In the genomic region with DNA sequence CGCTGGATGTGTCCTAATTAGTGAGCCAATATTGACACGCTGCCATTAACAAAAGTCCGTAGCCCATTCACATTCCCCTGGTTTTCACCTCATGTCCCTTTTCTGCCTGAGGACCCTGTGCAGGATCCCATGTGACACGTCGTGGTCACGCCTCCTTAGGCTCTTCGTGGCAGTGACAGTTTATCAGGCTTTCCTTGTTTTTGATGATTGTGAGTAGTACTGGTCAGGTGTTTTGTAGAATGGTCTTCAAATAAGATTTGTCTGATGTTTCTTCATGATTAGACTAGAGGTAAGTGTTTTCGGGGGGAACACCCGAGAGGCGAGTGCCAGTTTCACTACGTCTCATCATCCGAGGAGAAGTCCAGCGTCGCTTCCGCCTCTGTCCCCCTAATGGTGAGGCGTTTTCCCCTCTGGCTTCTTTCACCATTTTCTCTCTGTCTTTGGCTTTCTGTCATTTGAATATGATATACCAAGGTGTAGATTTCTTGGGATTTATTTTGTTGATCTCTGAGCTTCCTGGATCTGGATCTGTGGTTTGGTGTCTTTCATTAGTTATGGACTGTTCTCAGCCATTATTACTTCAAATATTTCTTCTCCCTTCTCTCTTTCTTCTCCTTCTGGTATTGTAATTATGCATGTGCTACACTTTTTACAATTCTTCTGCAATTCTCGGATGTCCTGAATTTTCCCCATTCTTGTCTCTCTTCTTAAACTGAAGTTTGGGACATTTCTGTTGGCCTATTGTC, we compare ENCODE assay signal across 1 cellular context.
A peak's percentile ranks its signal among the peaks of the same experiment; 100 is the strongest.
TF ChIP-seq lines count a peak whose summit lies in the region.

No MANE protein-coding gene starts in this region.

TF ChIP-seq in K562, 482 proteins besides CTCF, POLR2A, EP300 and RAD21:
- TF ChIP-seq SMARCA5 (IDR thresholded peaks at IDR 0.05) = no peak
- TF ChIP-seq, protein P1, sequence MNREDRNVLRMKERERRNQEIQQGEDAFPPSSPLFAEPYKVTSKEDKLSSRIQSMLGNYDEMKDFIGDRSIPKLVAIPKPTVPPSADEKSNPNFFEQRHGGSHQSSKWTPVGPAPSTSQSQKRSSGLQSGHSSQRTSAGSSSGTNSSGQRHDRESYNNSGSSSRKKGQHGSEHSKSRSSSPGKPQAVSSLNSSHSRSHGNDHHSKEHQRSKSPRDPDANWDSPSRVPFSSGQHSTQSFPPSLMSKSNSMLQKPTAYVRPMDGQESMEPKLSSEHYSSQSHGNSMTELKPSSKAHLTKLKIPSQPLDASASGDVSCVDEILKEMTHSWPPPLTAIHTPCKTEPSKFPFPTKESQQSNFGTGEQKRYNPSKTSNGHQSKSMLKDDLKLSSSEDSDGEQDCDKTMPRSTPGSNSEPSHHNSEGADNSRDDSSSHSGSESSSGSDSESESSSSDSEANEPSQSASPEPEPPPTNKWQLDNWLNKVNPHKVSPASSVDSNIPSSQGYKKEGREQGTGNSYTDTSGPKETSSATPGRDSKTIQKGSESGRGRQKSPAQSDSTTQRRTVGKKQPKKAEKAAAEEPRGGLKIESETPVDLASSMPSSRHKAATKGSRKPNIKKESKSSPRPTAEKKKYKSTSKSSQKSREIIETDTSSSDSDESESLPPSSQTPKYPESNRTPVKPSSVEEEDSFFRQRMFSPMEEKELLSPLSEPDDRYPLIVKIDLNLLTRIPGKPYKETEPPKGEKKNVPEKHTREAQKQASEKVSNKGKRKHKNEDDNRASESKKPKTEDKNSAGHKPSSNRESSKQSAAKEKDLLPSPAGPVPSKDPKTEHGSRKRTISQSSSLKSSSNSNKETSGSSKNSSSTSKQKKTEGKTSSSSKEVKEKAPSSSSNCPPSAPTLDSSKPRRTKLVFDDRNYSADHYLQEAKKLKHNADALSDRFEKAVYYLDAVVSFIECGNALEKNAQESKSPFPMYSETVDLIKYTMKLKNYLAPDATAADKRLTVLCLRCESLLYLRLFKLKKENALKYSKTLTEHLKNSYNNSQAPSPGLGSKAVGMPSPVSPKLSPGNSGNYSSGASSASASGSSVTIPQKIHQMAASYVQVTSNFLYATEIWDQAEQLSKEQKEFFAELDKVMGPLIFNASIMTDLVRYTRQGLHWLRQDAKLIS (CRISPR knock-in tag; IDR thresholded peaks at IDR 0.05) = no peak
- TF ChIP-seq NFRKB (IDR thresholded peaks at IDR 0.05; ENCODE audit: low read depth) = no peak
- TF ChIP-seq, protein P2, sequence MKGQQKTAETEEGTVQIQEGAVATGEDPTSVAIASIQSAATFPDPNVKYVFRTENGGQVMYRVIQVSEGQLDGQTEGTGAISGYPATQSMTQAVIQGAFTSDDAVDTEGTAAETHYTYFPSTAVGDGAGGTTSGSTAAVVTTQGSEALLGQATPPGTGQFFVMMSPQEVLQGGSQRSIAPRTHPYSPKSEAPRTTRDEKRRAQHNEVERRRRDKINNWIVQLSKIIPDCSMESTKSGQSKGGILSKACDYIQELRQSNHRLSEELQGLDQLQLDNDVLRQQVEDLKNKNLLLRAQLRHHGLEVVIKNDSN (CRISPR knock-in tag; IDR thresholded peaks at IDR 0.05) = 0 out of 2 replicates have a peak, but pooled peaks have one; percentile 14
- TF ChIP-seq, protein P3, sequence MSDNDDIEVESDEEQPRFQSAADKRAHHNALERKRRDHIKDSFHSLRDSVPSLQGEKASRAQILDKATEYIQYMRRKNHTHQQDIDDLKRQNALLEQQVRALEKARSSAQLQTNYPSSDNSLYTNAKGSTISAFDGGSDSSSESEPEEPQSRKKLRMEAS (CRISPR knock-in tag; IDR thresholded peaks at IDR 0.05) = no peak
- TF ChIP-seq L3MBTL2 (IDR thresholded peaks at IDR 0.05) = peak; percentile 68
- TF ChIP-seq MCM2 (IDR thresholded peaks at IDR 0.05; ENCODE audit: low read depth) = no peak
- peak; percentile 83; the same call in 1 of the 2 replicates for TF ChIP-seq ZNF175 (CRISPR knock-in tag; IDR thresholded peaks at IDR 0.05; ENCODE audit: low read depth)
- TF ChIP-seq ESRRA (IDR thresholded peaks at IDR 0.05; ENCODE audit: borderline replicate concordance, low read depth) = no peak
- TF ChIP-seq NFE2 (IDR thresholded peaks at IDR 0.05; ENCODE audit: low read depth) = no peak
